14 cellular contexts compared by ENCODE assay signal in genomic region chr5:41841325-41841724, GRCh38.
"Had no signal": no experiment of that assay in that cellular context is flagged by ENCODE, and none has a peak within 500 bp of the region (broad histone marks: within the 10 kb centered on the region; RNA-seq: fewer than 3 reads in every experiment).

No MANE protein-coding gene starts in this region.

- H3K36me3 ChIP-seq: cardiac muscle cell, thyroid gland had no signal

- H3K27ac ChIP-seq: cardiac muscle cell, dorsolateral prefrontal cortex, sigmoid colon, SK-N-MC, spleen, thyroid gland had no signal

- FAIRE-seq: TTC549 had no signal

- ATAC-seq: stimulated activated naive B cell treated with anti-CD40 and anti-IgM and Interleukin-4, amounts not matched to agents 10 μg/mL and 1 μg/mL and 100 μg/mL, for 72 hours had no signal

- H3K27me3 ChIP-seq: cardiac muscle cell, dorsolateral prefrontal cortex, sigmoid colon, spleen, thyroid gland had no signal

- H3K9me3 ChIP-seq: sigmoid colon, spleen, thyroid gland had no signal

- H3K4me1 ChIP-seq: thyroid gland had no signal

- H3K4me3 ChIP-seq: cardiac muscle cell, dorsolateral prefrontal cortex, sigmoid colon, SK-N-MC, spleen, thyroid gland had no signal

- DNase-seq: activated CD4-positive, alpha-beta T cell treated with anti-CD3 and anti-CD28 coated beads, Interleukin-2, amount 50 U/mL, for 4 hours; activated gamma-delta T cell treated with Interleukin-2 at 50 U/mL for 16 hours; dorsolateral prefrontal cortex; erythroblast; foreskin melanocyte; naive B cell; sigmoid colon; spleen; stimulated activated CD4-positive, alpha-beta T cell treated with anti-CD3 and anti-CD28 coated beads, Interleukin-4, amount 100 ng/mL, for 4 hours; stimulated activated naive B cell treated with anti-CD40 and anti-IgM and Interleukin-4, amounts not matched to agents 10 μg/mL and 1 μg/mL and 100 μg/mL, for 72 hours; thyroid gland had no signal
